Comparison of ENCODE assay signal across 9 cellular contexts in the genomic region with DNA sequence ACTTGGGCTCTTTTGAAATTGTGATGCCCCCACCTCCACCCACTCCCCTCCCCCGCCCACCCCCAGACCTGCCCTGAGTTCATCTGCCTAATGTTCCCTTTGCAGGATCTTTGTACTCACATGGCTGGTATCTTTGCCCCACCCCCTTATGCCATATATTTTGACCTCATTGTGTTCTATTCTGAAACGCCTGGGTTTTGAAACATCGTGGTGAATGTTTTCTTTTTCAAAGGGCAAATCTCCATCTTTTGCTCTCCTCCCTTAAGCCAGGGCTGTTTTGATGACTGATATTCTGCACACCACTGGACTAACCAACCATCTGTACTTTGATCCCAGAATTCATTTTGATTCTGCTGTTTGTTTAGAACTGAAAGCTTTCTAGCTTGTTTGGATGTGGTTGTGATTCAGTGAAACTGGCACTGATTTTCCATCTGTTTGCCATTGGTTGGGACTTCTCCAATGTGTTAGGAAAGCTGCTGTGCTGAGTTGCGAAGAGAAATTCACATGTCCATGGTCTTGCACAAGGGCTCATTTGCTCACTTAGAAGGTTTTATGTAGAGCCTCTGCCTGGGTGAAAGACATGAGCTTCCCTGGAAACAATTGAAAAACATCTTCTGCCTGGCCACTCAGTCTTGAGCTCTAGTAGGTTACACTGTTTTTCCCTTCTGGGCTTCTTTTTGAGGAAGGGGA. TPM values are rescaled to one million over a fixed set of nuclear protein-coding genes. Genes with fewer than 3 reads are reported as not detected.
DNase-seq lines count a peak whose midpoint lies in the region; ATAC-seq, FAIRE-seq and TF ChIP-seq lines count a peak whose summit lies in the region.
"Had no signal": no experiment of that assay in that cellular context is flagged by ENCODE, and none has a peak within 500 bp of the region (broad histone marks: within the 10 kb centered on the region; RNA-seq: fewer than 3 reads in every experiment).

No MANE protein-coding gene starts in this region.

- H3K4me1 ChIP-seq in smooth muscle cell (ENCODE audit: low read depth) = peaks cover 12% of the 10 kb centered on the region

- FAIRE-seq in GM19239 (lab: Jason Lieb, UNC) = peak; percentile 4
- FAIRE-seq: GM18507 had no signal

- H3K4me3 Mint-ChIP-seq in activated T-helper 1 cell treated with anti-CD3 and anti-CD28 coated beads, Interleukin-12 subunit alpha, Interleukin-12 subunit beta, Interleukin-2, Interleukin-4 antibody, amounts not matched to agents 30 ng/mL and 10 ng/mL and 1 ng/mL, durations not matched to agents 14 hours and 24 hours and 36 hours = peak overlapping the region; percentile 90
- H3K4me3 Mint-ChIP-seq in chondrocyte (ENCODE audit: unreplicated experiment) = no peak overlapping the region

- H3K27me3 Mint-ChIP-seq in activated T-helper 1 cell treated with anti-CD3 and anti-CD28 coated beads, Interleukin-12 subunit alpha, Interleukin-12 subunit beta, Interleukin-2, Interleukin-4 antibody, amounts not matched to agents 30 ng/mL and 10 ng/mL and 1 ng/mL, durations not matched to agents 14 hours and 24 hours and 36 hours (ENCODE audit: insufficient read depth) = no peaks in the 10 kb centered on the region
- H3K27me3 Mint-ChIP-seq in chondrocyte (ENCODE audit: low read depth) = no peaks in the 10 kb centered on the region

- no peaks in the 10 kb centered on the region for H3K36me3 ChIP-seq in smooth muscle cell (ENCODE audit: low read depth)

- WGBS in smooth muscle cell (ENCODE audit: low lambda C conversion rate) = 56% methylated on average over 4 of the region's 4 CpGs

- H3K9me3 ChIP-seq in smooth muscle cell (replicated peaks; ENCODE audit: low read depth) = no peaks in the 10 kb centered on the region

- DNase-seq in GM19239 (ENCODE audit: insufficient read length, low spot score) = no peak
- no peak for DNase-seq in activated T-helper 1 cell treated with anti-CD3 and anti-CD28 coated beads, Interleukin-12 subunit alpha, Interleukin-12 subunit beta, Interleukin-2, Interleukin-4 antibody, amounts not matched to agents 30 ng/mL and 10 ng/mL and 1 ng/mL, durations not matched to agents 14 hours and 24 hours and 36 hours (ENCODE audit: low spot score)
- DNase-seq in foreskin fibroblast = peak; percentile 90 to 94
- no peak for DNase-seq in smooth muscle cell (lab: John Stamatoyannopoulos, UW; ENCODE audit: unreplicated experiment)
- DNase-seq in NOMO-1 (lab: John Stamatoyannopoulos, UW; ENCODE audit: unreplicated experiment in 2 of 2) = no peak
- DNase-seq in NCI-H2171 (lab: John Stamatoyannopoulos, UW) = no peak
- no peak for DNase-seq in chondrocyte (ENCODE audit: low spot score)

- H3K79me2 ChIP-seq in smooth muscle cell (ENCODE audit: low read depth) = peaks cover 27% of the 10 kb centered on the region

- no peaks in the 10 kb centered on the region for H3K27me3 ChIP-seq in smooth muscle cell (ENCODE audit: low read depth)

- H3K4me1 Mint-ChIP-seq in activated T-helper 1 cell treated with anti-CD3 and anti-CD28 coated beads, Interleukin-12 subunit alpha, Interleukin-12 subunit beta, Interleukin-2, Interleukin-4 antibody, amounts not matched to agents 30 ng/mL and 10 ng/mL and 1 ng/mL, durations not matched to agents 14 hours and 24 hours and 36 hours (ENCODE audit: low read depth) = peaks cover 88% of the 10 kb centered on the region
- H3K4me1 Mint-ChIP-seq in chondrocyte (ENCODE audit: low read depth) = peaks cover 46% of the 10 kb centered on the region

- H3K4me3 ChIP-seq in foreskin fibroblast (ENCODE audit: low read depth in 1 of 2, low read length in 2 of 2) (peak overlapping the region in 1 of 2 donors; percentile 19), smooth muscle cell (no peak overlapping the region)

- H3K9ac ChIP-seq in smooth muscle cell (ENCODE audit: low read depth) = no peak overlapping the region

- peak overlapping the region; percentile 93 for H3K27ac Mint-ChIP-seq in activated T-helper 1 cell treated with anti-CD3 and anti-CD28 coated beads, Interleukin-12 subunit alpha, Interleukin-12 subunit beta, Interleukin-2, Interleukin-4 antibody, amounts not matched to agents 30 ng/mL and 10 ng/mL and 1 ng/mL, durations not matched to agents 14 hours and 24 hours and 36 hours
- no peak overlapping the region for H3K27ac Mint-ChIP-seq in chondrocyte (ENCODE audit: unreplicated experiment)

- H3K36me3 Mint-ChIP-seq in activated T-helper 1 cell treated with anti-CD3 and anti-CD28 coated beads, Interleukin-12 subunit alpha, Interleukin-12 subunit beta, Interleukin-2, Interleukin-4 antibody, amounts not matched to agents 30 ng/mL and 10 ng/mL and 1 ng/mL, durations not matched to agents 14 hours and 24 hours and 36 hours (ENCODE audit: low read depth) = peaks cover 37% of the 10 kb centered on the region
- peaks cover 4% of the 10 kb centered on the region for H3K36me3 Mint-ChIP-seq in chondrocyte (ENCODE audit: low read depth)

- peaks cover 85% of the 10 kb centered on the region for H4K20me1 ChIP-seq in smooth muscle cell (ENCODE audit: low read depth)

- H3K9me3 Mint-ChIP-seq in activated T-helper 1 cell treated with anti-CD3 and anti-CD28 coated beads, Interleukin-12 subunit alpha, Interleukin-12 subunit beta, Interleukin-2, Interleukin-4 antibody, amounts not matched to agents 30 ng/mL and 10 ng/mL and 1 ng/mL, durations not matched to agents 14 hours and 24 hours and 36 hours = no peaks in the 10 kb centered on the region
- H3K9me3 Mint-ChIP-seq in chondrocyte (ENCODE audit: low read depth) = no peaks in the 10 kb centered on the region

- TF ChIP-seq CTCF in foreskin fibroblast (IDR thresholded peaks at IDR 0.05; ENCODE audit: low read depth, low read length) (no peak), smooth muscle cell (IDR thresholded peaks at IDR 0.05; ENCODE audit: borderline replicate concordance, insufficient read depth, poor library complexity, severe bottlenecking) (no peak), chondrocyte (IDR thresholded peaks at IDR 0.05) (no peak)

- intact Hi-C loops in activated T-helper 1 cell treated with anti-CD3 and anti-CD28 coated beads, Interleukin-12 subunit alpha, Interleukin-12 subunit beta, Interleukin-2, Interleukin-4 antibody, amounts not matched to agents 30 ng/mL and 10 ng/mL and 1 ng/mL, durations not matched to agents 14 hours and 24 hours and 36 hours (cut with micrococcal nuclease) = loop anchor here (1.0 to 10.0 kb wide), 3 partner anchors 10 to 435 kb away; a partner anchor contains a TSS

- no peak for ATAC-seq in GM19324 (IDR thresholded peaks at IDR 0.05; ENCODE audit: low FRiP score, unreplicated experiment)

- peak overlapping the region; percentile 39 for H3K27ac ChIP-seq in smooth muscle cell (ENCODE audit: low read depth)

- no peak overlapping the region for H3K4me2 ChIP-seq in smooth muscle cell

- H2AFZ ChIP-seq in smooth muscle cell (ENCODE audit: low read depth) = no peak overlapping the region

- peaks cover 8% of the 10 kb centered on the region for H3F3A ChIP-seq in smooth muscle cell (ENCODE audit: low read depth)

RNA-seq across cellular contexts. Expression of a gene that starts 16.5 kb away (rescaled TPM):
- total RNA-seq in activated T-helper 1 cell treated with anti-CD3 and anti-CD28 coated beads, Interleukin-12 subunit alpha, Interleukin-12 subunit beta, Interleukin-2, Interleukin-4 antibody, amounts not matched to agents 30 ng/mL and 10 ng/mL and 1 ng/mL, durations not matched to agents 14 hours and 24 hours and 36 hours = 196 and 201 TPM in 2 replicates
- total RNA-seq in smooth muscle cell (16.0 and 18.4 TPM in 2 replicates), chondrocyte (14.0 to 16.8 TPM (median 15.5 TPM) in 3 replicates)
- 22.5 and 29.7 TPM in 2 replicates for polyA plus RNA-seq in smooth muscle cell

Comparison
In these comparisons a context has a peak if more than half of its experiments do, and no peak if none do; other contexts are left out.
1. DNase-seq: peak in foreskin fibroblast (2 of 2); none in GM19239 (single experiment), activated T-helper 1 cell treated with anti-CD3 and anti-CD28 coated beads, Interleukin-12 subunit alpha, Interleukin-12 subunit beta, Interleukin-2, Interleukin-4 antibody, amounts not matched to agents 30 ng/mL and 10 ng/mL and 1 ng/mL, durations not matched to agents 14 hours and 24 hours and 36 hours (single experiment), smooth muscle cell (single experiment), NOMO-1 (0 of 2), NCI-H2171 (single experiment) and chondrocyte (single experiment).
2. RNA of a gene that starts 16.5 kb away (total RNA-seq): 196 to 201 TPM in activated T-helper 1 cell treated with anti-CD3 and anti-CD28 coated beads, Interleukin-12 subunit alpha, Interleukin-12 subunit beta, Interleukin-2, Interleukin-4 antibody, amounts not matched to agents 30 ng/mL and 10 ng/mL and 1 ng/mL, durations not matched to agents 14 hours and 24 hours and 36 hours; 16.0 to 18.4 TPM in smooth muscle cell and 14.0 to 16.8 TPM in chondrocyte; every median in the first group is over 10 times any median in the second.